In genomic region chr2:85580206-85580605, GRCh38 we compare ENCODE assay signal across 16 cellular contexts. TPM values are rescaled to one million over a fixed set of nuclear protein-coding genes. Genes with fewer than 3 reads are reported as not detected.
DNase-seq lines count a peak whose midpoint lies in the region; ATAC-seq and TF ChIP-seq lines count a peak whose summit lies in the region.
"Had no signal": no experiment of that assay in that cellular context is flagged by ENCODE, and none has a peak within 500 bp of the region (broad histone marks: within the 10 kb centered on the region; RNA-seq: fewer than 3 reads in every experiment).

No MANE protein-coding gene starts in this region.

- no peak for TF ChIP-seq POLR2A in esophagus squamous epithelium (IDR thresholded peaks at IDR 0.05)
- no peak for TF ChIP-seq POLR2A in thyroid gland (IDR thresholded peaks at IDR 0.05)

- H3K9me2 ChIP-seq in Karpas-422 (replicated peaks; ENCODE audit: insufficient read depth, low read length): no peaks in the 10 kb centered on the region

- peak overlapping the region; percentile 78 for H3K4me2 ChIP-seq in Karpas-422 (ENCODE audit: low read depth, low read length, poor library complexity, severe bottlenecking)

- H3K9me3 ChIP-seq in Karpas-422 (ENCODE audit: low read length) (no peaks in the 10 kb centered on the region), esophagus squamous epithelium (no peaks in the 10 kb centered on the region), thyroid gland (no peaks in the 10 kb centered on the region)

- H3K9me3 Mint-ChIP-seq in T-helper 2 cell treated with Interferon-gamma antibody and Interleukin-4, amounts not matched to agents 5 μg/mL and 100 μg/mL, for 36 hours: no peaks in the 10 kb centered on the region

- H4K20me1 ChIP-seq in Karpas-422 (ENCODE audit: insufficient read depth, low read depth, low read length): no peaks in the 10 kb centered on the region; the same call in 1 of the 2 replicates

- H3K4me1 ChIP-seq in Karpas-422 (ENCODE audit: low read length): peaks cover 28% of the 10 kb centered on the region
- peaks cover 36 to 76% (median 41%) of the 10 kb centered on the region in 3 donors for H3K4me1 ChIP-seq in esophagus squamous epithelium
- peaks cover 21 to 46% of the 10 kb centered on the region in 2 donors for H3K4me1 ChIP-seq in thyroid gland

- H3K4me3 ChIP-seq in Karpas-422 (ENCODE audit: low read length): no peak overlapping the region
- H3K4me3 ChIP-seq in esophagus squamous epithelium: no peak overlapping the region
- no peak overlapping the region for H3K4me3 ChIP-seq in skin epidermis
- H3K4me3 ChIP-seq in thyroid gland (replicated peaks in 1 of 3): no peak overlapping the region
- H3K4me3 ChIP-seq: PC-9 had no signal

- no peak for ATAC-seq in HG03457 (IDR thresholded peaks at IDR 0.05; ENCODE audit: unreplicated experiment)
- ATAC-seq in HG03097 (IDR thresholded peaks at IDR 0.05; ENCODE audit: low FRiP score, unreplicated experiment): no peak

- peaks cover 38% of the 10 kb centered on the region for H3K4me1 Mint-ChIP-seq in T-helper 2 cell treated with Interferon-gamma antibody and Interleukin-4, amounts not matched to agents 5 μg/mL and 100 μg/mL, for 36 hours (ENCODE audit: low read depth)

- H3K36me3 ChIP-seq in Karpas-422 (ENCODE audit: insufficient read depth, low read length): peaks cover 5% of the 10 kb centered on the region; the same call in 1 of the 2 replicates
- peaks cover 0 to 33% (median 0%) of the 10 kb centered on the region in 3 donors for H3K36me3 ChIP-seq in esophagus squamous epithelium
- peaks cover 5 to 6% of the 10 kb centered on the region in 2 donors for H3K36me3 ChIP-seq in thyroid gland

- H3K27me3 ChIP-seq in Karpas-422 (ENCODE audit: low read length) (no peaks in the 10 kb centered on the region), esophagus squamous epithelium (no peaks in the 10 kb centered on the region), thyroid gland (no peaks in the 10 kb centered on the region)

- no peak for DNase-seq in T-helper 2 cell treated with Interferon-gamma antibody and Interleukin-4, amounts not matched to agents 5 μg/mL and 100 μg/mL, for 36 hours (ENCODE audit: low spot score)
- DNase-seq in T-helper 2 cell (no peak), Karpas-422 (no peak), esophagus squamous epithelium (lab: John Stamatoyannopoulos, UW) (no peak), thyroid gland (no peak)
- DNase-seq: 8988T; activated T-cell treated with anti-CD3 and anti-CD28 coated beads, Interleukin-2, amount 50 U/mL, for 1 hour; COR-L47; GDM1; IMR-90; NCI-H1436; NCI-H446 treated with DMSO at 0.1 percent for 48 hours; PC-9 had no signal

- peak overlapping the region; percentile 52 for H3K4me3 Mint-ChIP-seq in T-helper 2 cell treated with Interferon-gamma antibody and Interleukin-4, amounts not matched to agents 5 μg/mL and 100 μg/mL, for 36 hours

- TF ChIP-seq CTCF in esophagus squamous epithelium (IDR thresholded peaks at IDR 0.05): no peak
- no peak for TF ChIP-seq CTCF in thyroid gland (IDR thresholded peaks at IDR 0.05)

- no peaks in the 10 kb centered on the region for H3K27me3 Mint-ChIP-seq in T-helper 2 cell treated with Interferon-gamma antibody and Interleukin-4, amounts not matched to agents 5 μg/mL and 100 μg/mL, for 36 hours (ENCODE audit: low read depth)

- peak overlapping the region; percentile 55 for H3K27ac Mint-ChIP-seq in T-helper 2 cell treated with Interferon-gamma antibody and Interleukin-4, amounts not matched to agents 5 μg/mL and 100 μg/mL, for 36 hours

- no peak overlapping the region for H2AFZ ChIP-seq in Karpas-422 (ENCODE audit: low read length)
- H2AFZ ChIP-seq: PC-9 had no signal

- no peak overlapping the region for H3K9ac ChIP-seq in Karpas-422 (ENCODE audit: low read length)

- H3K79me2 ChIP-seq in Karpas-422 (ENCODE audit: low read length): peaks cover 24% of the 10 kb centered on the region

- intact Hi-C loops in esophagus squamous epithelium (cut with DNase I) (no loop called here), thyroid gland (cut with DNase I) (no loop called here)

- 76 to 85% methylated on average over 3 of the region's 3 CpGs for WGBS in esophagus squamous epithelium, 2 donors
- WGBS in thyroid gland, 2 donors: 88 to 91% methylated on average over 3 of the region's 3 CpGs

- H3K36me3 Mint-ChIP-seq in T-helper 2 cell treated with Interferon-gamma antibody and Interleukin-4, amounts not matched to agents 5 μg/mL and 100 μg/mL, for 36 hours (ENCODE audit: low read depth): peaks cover 34% of the 10 kb centered on the region

- H3K27ac ChIP-seq in Karpas-422 (ENCODE audit: low read length): no peak overlapping the region
- H3K27ac ChIP-seq in esophagus squamous epithelium: peak overlapping the region in 3 of 4 donors; percentile 93 to 95 (median 94)
- H3K27ac ChIP-seq in skin epidermis: peak overlapping the region in 16 of 21 experiments; percentile 76 to 94 (median 88)
- H3K27ac ChIP-seq in thyroid gland: peak overlapping the region in 1 of 3 donors; percentile 79
- H3K27ac ChIP-seq: PC-9 had no signal

RNA-seq across cellular contexts. Expression of gene VAMP8, which starts 2.8 kb away (rescaled TPM):
- total RNA-seq in Karpas-422 (2014; rRNA removed; shearing (Covaris generic); ENCODE audit: low replicate concordance): 122 and 141 TPM in 2 replicates
- total RNA-seq in esophagus squamous epithelium (100 to 1,000 TPM in 1 of 4 donors, 10 to 100 TPM in 3; 78.8 to 144 (median 93.8) TPM), thyroid gland (100 to 1,000 TPM in 3 of 4 donors, 10 to 100 TPM in 1; 89.6 to 171 (median 121) TPM)

RNA-seq across cellular contexts. Expression of gene VAMP5, which starts 4.0 kb away (rescaled TPM):
- total RNA-seq in Karpas-422 (2014; rRNA removed; shearing (Covaris generic); ENCODE audit: low replicate concordance): 0.29 TPM in 1 of 2 replicates, not detected in the other
- total RNA-seq in esophagus squamous epithelium (10 to 100 TPM in 3 of 4 donors, 1 to 10 TPM in 1; 6.1 to 45.6 (median 17.0) TPM), thyroid gland (10 to 100 TPM; 13.6 to 41.3 (median 20.7) TPM)

RNA-seq across cellular contexts. Expression of gene RNF181, which starts 15.3 kb away (rescaled TPM):
- 332 and 398 TPM in 2 replicates for total RNA-seq in Karpas-422 (2014; rRNA removed; shearing (Covaris generic); ENCODE audit: low replicate concordance)
- 100 to 1,000 TPM in 3 of 4 donors, 10 to 100 TPM in 1; 88.3 to 128 (median 115) TPM for total RNA-seq in esophagus squamous epithelium
- 100 to 1,000 TPM in 3 of 4 donors, 10 to 100 TPM in 1; 86.9 to 202 (median 168) TPM for total RNA-seq in thyroid gland

RNA-seq across cellular contexts. Expression of gene GGCX, which starts 18.9 kb away (rescaled TPM):
- 31.6 and 47.0 TPM in 2 replicates for total RNA-seq in Karpas-422 (2014; rRNA removed; shearing (Covaris generic); ENCODE audit: low replicate concordance)
- 10 to 100 TPM; 19.7 to 27.5 (median 23.3) TPM for total RNA-seq in esophagus squamous epithelium
- 10 to 100 TPM; 39.5 to 81.9 (median 51.6) TPM for total RNA-seq in thyroid gland

RNA-seq across cellular contexts. Expression of gene TMEM150A, which starts 22.3 kb away (rescaled TPM):
- 13.3 and 17.2 TPM in 2 replicates for total RNA-seq in Karpas-422 (2014; rRNA removed; shearing (Covaris generic); ENCODE audit: low replicate concordance)
- 10 to 100 TPM in 1 of 4 donors, 1 to 10 TPM in 3; 6.3 to 15.8 (median 7.4) TPM for total RNA-seq in esophagus squamous epithelium
- 10 to 100 TPM in 3 of 4 donors, 1 to 10 TPM in 1; 8.9 to 25.2 (median 21.9) TPM for total RNA-seq in thyroid gland
